Comparison of ENCODE assay signal across 13 cellular contexts in genomic region chr4:40587826-40588225, GRCh38. TPM values are rescaled to one million over a fixed set of nuclear protein-coding genes. Genes with fewer than 3 reads are reported as not detected.
DNase-seq lines count a peak whose midpoint lies in the region; ATAC-seq and TF ChIP-seq lines count a peak whose summit lies in the region.
"Had no signal": no experiment of that assay in that cellular context is flagged by ENCODE, and none has a peak within 500 bp of the region (broad histone marks: within the 10 kb centered on the region; RNA-seq: fewer than 3 reads in every experiment).

No MANE protein-coding gene starts in this region.

- H3K36me3 ChIP-seq in BJ (ENCODE audit: control insufficient read depth, insufficient read depth, low read length) (no peaks in the 10 kb centered on the region), SJCRH30 (no peaks in the 10 kb centered on the region)
- H3K36me3 ChIP-seq: thoracic aorta had no signal

- TF ChIP-seq CTCF in BJ (IDR thresholded peaks at IDR 0.05; ENCODE audit: insufficient read depth, low read depth, low read length) (no peak), epithelial cell of esophagus (IDR thresholded peaks at IDR 0.05; ENCODE audit: insufficient read depth, low read depth, low read length, missing control alignments) (no peak), omental fat pad (IDR thresholded peaks at IDR 0.05) (no peak)
- no peak for TF ChIP-seq CTCF in activated CD8-positive, alpha-beta T cell treated with anti-CD3 and anti-CD28 coated beads for 36 hours (IDR thresholded peaks at IDR 0.05)

- H3K9me3 ChIP-seq in SJCRH30 (replicated peaks): no peaks in the 10 kb centered on the region
- H3K9me3 ChIP-seq: thoracic aorta had no signal

- no peaks in the 10 kb centered on the region for H3K27me3 Mint-ChIP-seq in activated CD8-positive, alpha-beta T cell treated with anti-CD3 and anti-CD28 coated beads for 36 hours

- H3K36me3 Mint-ChIP-seq in activated CD8-positive, alpha-beta T cell treated with anti-CD3 and anti-CD28 coated beads for 36 hours (ENCODE audit: low read depth): no peaks in the 10 kb centered on the region

- no peaks in the 10 kb centered on the region for H3K9me3 Mint-ChIP-seq in activated CD8-positive, alpha-beta T cell treated with anti-CD3 and anti-CD28 coated beads for 36 hours
- H3K9me3 Mint-ChIP-seq: activated naive CD4-positive, alpha-beta T cell treated with anti-CD3 and anti-CD28 coated beads for 36 hours had no signal

- H3K4me1 ChIP-seq in SJCRH30: no peaks in the 10 kb centered on the region

- DNase-seq in BJ (ENCODE audit: low read depth): peak; percentile 35
- DNase-seq in NCI-H226: peak; percentile 47
- peak; percentile 74 for DNase-seq in epithelial cell of esophagus (ENCODE audit: low read depth)
- DNase-seq in omental fat pad (ENCODE audit: low spot score): no peak
- DNase-seq in SJCRH30: no peak
- DNase-seq in activated CD8-positive, alpha-beta T cell treated with anti-CD3 and anti-CD28 coated beads for 36 hours: no peak
- DNase-seq in anterior cingulate cortex (lab: John Stamatoyannopoulos, UW): no peak
- DNase-seq: activated CD4-positive, alpha-beta T cell treated with anti-CD3 and anti-CD28 coated beads for 48 hours; activated naive CD4-positive, alpha-beta T cell treated with anti-CD3 and anti-CD28 coated beads for 36 hours; NCI-H2227 treated with DMSO at 0.1 percent for 48 hours; stimulated activated CD4-positive, alpha-beta T cell treated with anti-CD3 and anti-CD28 coated beads, Interleukin-4, amount 100 ng/mL, for 4 hours had no signal

- CTCF ChIA-PET in BJ (lab: Yijun Ruan, JAX): no interaction called here
- CTCF ChIA-PET in activated CD8-positive, alpha-beta T cell treated with anti-CD3 and anti-CD28 coated beads for 36 hours (lab: Charles Lee): no interaction called here

- POLR2A ChIA-PET in BJ (lab: Charles Lee): no interaction called here
- POLR2A ChIA-PET in activated CD8-positive, alpha-beta T cell treated with anti-CD3 and anti-CD28 coated beads for 36 hours (lab: Charles Lee): no interaction called here

- ATAC-seq in omental fat pad (ENCODE audit: low FRiP score) (peak; percentile 76), HG03439 (IDR thresholded peaks at IDR 0.05; ENCODE audit: unreplicated experiment) (no peak)
- ATAC-seq in activated CD8-positive, alpha-beta T cell treated with anti-CD3 and anti-CD28 coated beads for 36 hours: no peak

- no peak overlapping the region for H3K27ac ChIP-seq in SJCRH30

- intact Hi-C loops in activated CD8-positive, alpha-beta T cell treated with anti-CD3 and anti-CD28 coated beads for 36 hours (cut with micrococcal nuclease): no loop called here

- H3K4me3 ChIP-seq in BJ (ENCODE audit: low read depth, low read length) (no peak overlapping the region), epithelial cell of esophagus (ENCODE audit: low read length) (no peak overlapping the region), SJCRH30 (no peak overlapping the region)
- H3K4me3 ChIP-seq: thoracic aorta had no signal

- H3K4me3 Mint-ChIP-seq in activated CD8-positive, alpha-beta T cell treated with anti-CD3 and anti-CD28 coated beads for 36 hours: no peak overlapping the region
- H3K4me3 Mint-ChIP-seq: activated naive CD4-positive, alpha-beta T cell treated with anti-CD3 and anti-CD28 coated beads for 36 hours had no signal

- H3K27ac Mint-ChIP-seq in activated CD8-positive, alpha-beta T cell treated with anti-CD3 and anti-CD28 coated beads for 36 hours: no peak overlapping the region
- H3K27ac Mint-ChIP-seq: activated naive CD4-positive, alpha-beta T cell treated with anti-CD3 and anti-CD28 coated beads for 36 hours had no signal

- H3K27me3 ChIP-seq in BJ (ENCODE audit: control insufficient read depth, insufficient read depth, low read length) (no peaks in the 10 kb centered on the region), SJCRH30 (peaks cover 5% of the 10 kb centered on the region; the same call in 1 of the 2 replicates)

- H3K4me1 Mint-ChIP-seq in activated CD8-positive, alpha-beta T cell treated with anti-CD3 and anti-CD28 coated beads for 36 hours (ENCODE audit: low read depth): no peaks in the 10 kb centered on the region

RNA-seq across cellular contexts. Expression of gene RBM47, which starts 41.8 kb away (rescaled TPM):
- 0.42 and 0.52 TPM in 2 replicates for polyA plus RNA-seq in BJ (2011; rRNA removed)
- 0.57 and 0.62 TPM in 2 replicates for polyA minus RNA-seq in BJ (2011; rRNA and poly(A)+ RNA removed)
- total RNA-seq in omental fat pad: 100 to 1,000 TPM in 1 of 4 donors, 10 to 100 TPM in 3; 51.0 to 124 (median 55.5) TPM
- total RNA-seq in SJCRH30 (2014; rRNA removed; shearing (Covaris generic)): not detected in 2 replicates
- under 1 TPM; 0.13 to 0.74 TPM for total RNA-seq in activated CD8-positive, alpha-beta T cell treated with anti-CD3 and anti-CD28 coated beads for 36 hours

Comparison
In these comparisons a context has a peak if more than half of its experiments do, and no peak if none do; other contexts are left out.
1. DNase-seq: peak in BJ (single experiment), NCI-H226 (single experiment) and epithelial cell of esophagus (single experiment); none in omental fat pad (single experiment), SJCRH30 (0 of 2), activated CD8-positive, alpha-beta T cell treated with anti-CD3 and anti-CD28 coated beads for 36 hours (single experiment) and anterior cingulate cortex (0 of 58).
2. RNA of gene RBM47, which starts 41.8 kb away (total RNA-seq): 51.0 to 124 TPM in omental fat pad; 0.13 to 0.74 TPM in activated CD8-positive, alpha-beta T cell treated with anti-CD3 and anti-CD28 coated beads for 36 hours and not detected in SJCRH30; every median in the first group is over 10 times any median in the second.